In genomic region chr22:37741312-37741795, GRCh38 we compare ENCODE assay signal across 8 cellular contexts. TPM values are rescaled to one million over a fixed set of nuclear protein-coding genes. Genes with fewer than 3 reads are reported as not detected.
DNase-seq lines count a peak whose midpoint lies in the region; ATAC-seq and TF ChIP-seq lines count a peak whose summit lies in the region.

No MANE protein-coding gene starts in this region.

- H3K4me1 ChIP-seq in smooth muscle cell (ENCODE audit: low read depth), result peaks cover 6% of the 10 kb centered on the region

- TF ChIP-seq CTCF in smooth muscle cell (IDR thresholded peaks at IDR 0.05; ENCODE audit: borderline replicate concordance, insufficient read depth, poor library complexity, severe bottlenecking), result no peak

- H3K4me2 ChIP-seq in smooth muscle cell, result peak overlapping the region; percentile 37

- no peaks in the 10 kb centered on the region for H3K27me3 ChIP-seq in smooth muscle cell (ENCODE audit: low read depth)

- peak overlapping the region; percentile 60 for H3K27ac ChIP-seq in smooth muscle cell (ENCODE audit: low read depth)

- intact Hi-C loops in Right ventricle myocardium superior (cut with DNase I), result no loop called here

- H3K9me3 ChIP-seq in smooth muscle cell (replicated peaks; ENCODE audit: low read depth), result no peaks in the 10 kb centered on the region

- peaks cover 16% of the 10 kb centered on the region for H3F3A ChIP-seq in smooth muscle cell (ENCODE audit: low read depth)

- no peak overlapping the region for H2AFZ ChIP-seq in smooth muscle cell (ENCODE audit: low read depth)

- peak; percentile 61 for ATAC-seq in Right ventricle myocardium superior (ENCODE audit: poor library complexity)
- ATAC-seq in GM21367 (IDR thresholded peaks at IDR 0.05; ENCODE audit: unreplicated experiment), result no peak
- ATAC-seq in HG03025 (IDR thresholded peaks at IDR 0.05; ENCODE audit: low FRiP score, unreplicated experiment), result no peak

- WGBS in smooth muscle cell (ENCODE audit: low lambda C conversion rate), result 10% methylated on average over 9 of the region's 9 CpGs

- peaks cover 17% of the 10 kb centered on the region for H4K20me1 ChIP-seq in smooth muscle cell (ENCODE audit: low read depth)

- no peak overlapping the region for H3K4me3 ChIP-seq in smooth muscle cell

- DNase-seq in HuH-7.5 (ENCODE audit: low spot score) (peak; percentile 89), SIG-M5 treated with dmso at 0.1 percent for 504 hours (lab: John Stamatoyannopoulos, UW; ENCODE audit: unreplicated experiment) (peak; percentile 83), Right ventricle myocardium superior (peak; percentile 91), smooth muscle cell (lab: John Stamatoyannopoulos, UW; ENCODE audit: unreplicated experiment) (peak; percentile 69), RKO (ENCODE audit: low spot score) (no peak), GDM1 (lab: John Stamatoyannopoulos, UW) (no peak)

- no peak overlapping the region for H3K9ac ChIP-seq in smooth muscle cell (ENCODE audit: low read depth)

- peaks cover 1% of the 10 kb centered on the region for H3K79me2 ChIP-seq in smooth muscle cell (ENCODE audit: low read depth)

- no peaks in the 10 kb centered on the region for H3K36me3 ChIP-seq in smooth muscle cell (ENCODE audit: low read depth)

RNA-seq across cellular contexts. Expression of gene TRIOBP, which starts 44.5 kb away (rescaled TPM):
- total RNA-seq in Right ventricle myocardium superior, result 78.6 TPM
- total RNA-seq in smooth muscle cell, result 39.8 and 44.6 TPM in 2 replicates
- polyA plus RNA-seq in smooth muscle cell, result 95.8 and 100 TPM in 2 replicates

RNA-seq across cellular contexts. Expression of gene NOL12, which starts 55.2 kb away (rescaled TPM):
- total RNA-seq in Right ventricle myocardium superior (14.3 TPM), smooth muscle cell (23.4 and 31.0 TPM in 2 replicates)
- polyA plus RNA-seq in smooth muscle cell, result 13.2 and 16.2 TPM in 2 replicates

Comparison
In these comparisons a context has a peak if more than half of its experiments do, and no peak if none do; other contexts are left out.
1. DNase-seq: peak in HuH-7.5 (single experiment), SIG-M5 treated with dmso at 0.1 percent for 504 hours (single experiment), Right ventricle myocardium superior (single experiment) and smooth muscle cell (single experiment); none in RKO (single experiment) and GDM1 (single experiment).